8 cellular contexts compared by ENCODE assay signal in the genomic region with DNA sequence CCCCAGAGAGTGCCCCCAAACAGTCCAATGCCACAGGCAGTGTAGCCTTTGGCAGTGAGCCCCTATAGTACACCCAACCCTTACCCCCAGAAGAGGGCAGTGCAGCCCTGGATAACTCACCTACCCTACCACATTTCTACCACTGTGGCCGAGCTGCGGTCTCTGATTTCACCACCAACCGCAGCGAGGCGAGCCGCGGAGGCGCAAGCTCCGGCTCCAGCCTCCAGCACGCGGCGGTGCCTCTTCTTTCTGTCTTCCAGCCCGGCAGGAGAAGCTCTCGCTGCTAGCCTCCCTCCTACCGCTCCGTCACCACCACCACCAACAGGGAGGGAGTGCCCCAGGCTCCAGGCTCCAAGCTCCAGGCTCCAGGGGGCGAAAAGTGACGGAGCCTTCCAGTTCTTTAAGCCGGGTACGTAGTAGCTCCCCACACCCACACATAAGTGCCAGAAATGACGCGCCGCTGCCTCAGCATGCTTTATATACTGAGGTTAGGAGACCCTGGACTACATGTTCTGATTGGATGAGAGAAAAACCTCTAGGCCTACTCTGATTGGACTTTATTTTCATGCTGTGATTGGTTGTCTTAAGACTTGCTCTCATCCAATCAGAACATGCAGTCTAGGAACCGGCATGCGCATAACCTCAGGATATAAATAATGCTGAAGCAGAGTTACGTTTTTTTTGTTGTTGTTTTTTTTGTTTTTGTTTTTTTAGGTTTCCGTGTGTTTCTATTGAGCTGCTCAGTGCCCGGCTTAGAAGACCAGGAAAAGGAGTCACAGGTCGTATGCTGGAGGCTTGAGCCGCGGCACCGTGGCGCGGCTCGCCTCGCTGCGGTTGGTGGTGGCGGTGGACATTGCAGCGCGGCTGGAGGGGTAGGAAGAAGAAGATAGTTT. TPM values are rescaled to one million over a fixed set of nuclear protein-coding genes. Genes with fewer than 3 reads are reported as not detected.
DNase-seq lines count a peak whose midpoint lies in the region; ATAC-seq and TF ChIP-seq lines count a peak whose summit lies in the region.

A gene (plus strand): TSS at position 645 of the 893 bp plus-strand sequence.

- peak within 1 kb of the TSS; percentile 86 for H2BK15ac ChIP-seq in mesenchymal stem cell (ENCODE audit: low read depth, poor library complexity, severe bottlenecking)

- H3K4me2 ChIP-seq in mesenchymal stem cell (ENCODE audit: low read length, poor library complexity, severe bottlenecking) = peak within 1 kb of the TSS; percentile 60

- peak; percentile 98 for ATAC-seq in upper lobe of right lung
- ATAC-seq in GM18517 (IDR thresholded peaks at IDR 0.05; ENCODE audit: unreplicated experiment) = no peak

- H3K27me3 ChIP-seq in mesenchymal stem cell (ENCODE audit: control insufficient read depth in 1 of 2, insufficient read depth in 1 of 2, low read length in 2 of 2) (no peaks in the 10 kb centered on the region), upper lobe of right lung (no peaks in the 10 kb centered on the region)

- H2AK5ac ChIP-seq in mesenchymal stem cell (ENCODE audit: low read length, severe bottlenecking) = no peak within 1 kb of the TSS

- intact Hi-C loops in upper lobe of right lung (cut with DNase I) = no loop called here

- peak within 1 kb of the TSS; percentile 62 for H2AFZ ChIP-seq in mesenchymal stem cell (ENCODE audit: low read depth, low read length)

- H3K27ac ChIP-seq in mesenchymal stem cell (ENCODE audit: low read length, poor library complexity, severe bottlenecking) (peak within 1 kb of the TSS; percentile 64), upper lobe of right lung (no peak within 1 kb of the TSS)

- H3K9ac ChIP-seq in mesenchymal stem cell (ENCODE audit: low read length) = no peak within 1 kb of the TSS

- H4K8ac ChIP-seq in mesenchymal stem cell (ENCODE audit: low read length) = peak within 1 kb of the TSS; percentile 92

- TF ChIP-seq CTCF in GM12872 (IDR thresholded peaks at IDR 0.05; ENCODE audit: insufficient read depth, low read depth, low read length) (peak; percentile 66), choroid plexus epithelial cell (conservative IDR thresholded peaks at IDR 0.05; ENCODE audit: low read depth, low read length) (peak; percentile 41), upper lobe of right lung (IDR thresholded peaks at IDR 0.05) (peak; percentile 40)

- H3K4ac ChIP-seq in mesenchymal stem cell (ENCODE audit: low read depth in 1 of 2, low read length in 2 of 2) = peak within 1 kb of the TSS in 1 of 2 experiments; percentile 88

- no peak within 1 kb of the TSS for H2BK12ac ChIP-seq in mesenchymal stem cell (ENCODE audit: low read length in 2 of 2)

- no peak within 1 kb of the TSS for H2BK5ac ChIP-seq in mesenchymal stem cell (ENCODE audit: low read depth, low read length, poor library complexity, severe bottlenecking)

- peaks cover 2% of the 10 kb centered on the region for H3K79me1 ChIP-seq in mesenchymal stem cell (replicated peaks; ENCODE audit: low read length, poor library complexity, severe bottlenecking)

- no peak within 1 kb of the TSS for H2BK120ac ChIP-seq in mesenchymal stem cell (ENCODE audit: low read depth, low read length)

- H3K14ac ChIP-seq in mesenchymal stem cell (ENCODE audit: low read length in 2 of 2) = peak within 1 kb of the TSS in 1 of 2 experiments; percentile 78

- no peak within 1 kb of the TSS for H3K23ac ChIP-seq in mesenchymal stem cell (ENCODE audit: low read length in 2 of 2)

- under 1% methylated on average over 33 of the region's 40 CpGs for WGBS in mesenchymal stem cell

- peaks cover 14% of the 10 kb centered on the region for H3K4me1 ChIP-seq in mesenchymal stem cell (ENCODE audit: control insufficient read depth, insufficient read depth, low read depth, low read length)
- H3K4me1 ChIP-seq in upper lobe of right lung = no peaks in the 10 kb centered on the region

- H3K36me3 ChIP-seq in mesenchymal stem cell (ENCODE audit: control insufficient read depth in 1 of 2, insufficient read depth in 2 of 2, low read depth in 1 of 2, low read length in 2 of 2) = peaks cover 0 to 4% of the 10 kb centered on the region in 2 experiments
- no peaks in the 10 kb centered on the region for H3K36me3 ChIP-seq in upper lobe of right lung

- peak; percentile 43 for DNase-seq in NCI-H1048 (lab: John Stamatoyannopoulos, UW)
- peak; percentile 69 for DNase-seq in RPMI8226
- peak; percentile 39 for DNase-seq in choroid plexus epithelial cell (ENCODE audit: low read depth)
- DNase-seq in mesenchymal stem cell = peak; percentile 98
- DNase-seq in upper lobe of right lung = peak; percentile 83
- DNase-seq in superior temporal gyrus (ENCODE audit: extremely low spot score) = no peak

- no peak within 1 kb of the TSS for H4K91ac ChIP-seq in mesenchymal stem cell (ENCODE audit: low read length)

- H3K4me3 ChIP-seq in choroid plexus epithelial cell (ENCODE audit: low read depth, low read length) (no peak within 1 kb of the TSS), mesenchymal stem cell (ENCODE audit: insufficient read depth in 1 of 2, low read depth in 1 of 2, low read length in 2 of 2) (peak within 1 kb of the TSS in 1 of 2 experiments; percentile 38), upper lobe of right lung (peak within 1 kb of the TSS; percentile 31)

- no peaks in the 10 kb centered on the region for H3K9me3 ChIP-seq in mesenchymal stem cell (ENCODE audit: control insufficient read depth, low read length)
- no peaks in the 10 kb centered on the region for H3K9me3 ChIP-seq in upper lobe of right lung

- peak within 1 kb of the TSS; percentile 43 to 56 for H3K18ac ChIP-seq in mesenchymal stem cell (ENCODE audit: low read depth in 1 of 2, low read length in 2 of 2)

RNA-seq across cellular contexts. Expression of the gene that starts here (rescaled TPM):
- 4.7 TPM for polyA plus RNA-seq in mesenchymal stem cell (2013, experiment 1 of 2)
- 4.5 TPM for polyA plus RNA-seq in mesenchymal stem cell (2013, experiment 2 of 2)
- total RNA-seq in upper lobe of right lung = 0.35 TPM

Comparison
In these comparisons a context has a peak if more than half of its experiments do, and no peak if none do; other contexts are left out.
1. Peak in DNase-seq, ATAC-seq and H3K4me3 ChIP-seq in upper lobe of right lung; RNA of the gene not detected or under 1 TPM.